ENCODE assay signal across 13 cellular contexts in genomic region chr11:94826415-94826814, GRCh38.
"Had no signal": no experiment of that assay in that cellular context is flagged by ENCODE, and none has a peak within 500 bp of the region (broad histone marks: within the 10 kb centered on the region; RNA-seq: fewer than 3 reads in every experiment).

No MANE protein-coding gene starts in this region.

- H3K9me3 ChIP-seq: ascending aorta, suprapubic skin had no signal

- H3K4me1 Mint-ChIP-seq: activated naive CD8-positive, alpha-beta T cell treated with anti-CD3 and anti-CD28 coated beads, Interleukin-2, amount 50 U/mL, for 24 hours had no signal

- H3K4me1 ChIP-seq: ascending aorta had no signal

- ATAC-seq: activated naive CD8-positive, alpha-beta T cell treated with anti-CD3 and anti-CD28 coated beads, Interleukin-2, amount 50 U/mL, for 24 hours; esophagus mucosa; sciatic nerve had no signal

- DNase-seq: activated CD4-positive, alpha-beta T cell treated with anti-CD3 and anti-CD28 coated beads for 1 hour; activated CD4-positive, alpha-beta T cell treated with anti-CD3 and anti-CD28 coated beads, Interleukin-2, amount 50 U/mL, for 4 hours; activated naive CD4-positive, alpha-beta T cell treated with anti-CD3 and anti-CD28 coated beads for 36 hours; activated naive CD8-positive, alpha-beta T cell treated with anti-CD3 and anti-CD28 coated beads, Interleukin-2, amount 50 U/mL, for 24 hours; activated T-cell treated with anti-CD3 and anti-CD28 coated beads for 4 hours; hypothalamus had no signal

- H3K27ac Mint-ChIP-seq: activated naive CD4-positive, alpha-beta T cell treated with anti-CD3 and anti-CD28 coated beads for 36 hours; activated naive CD8-positive, alpha-beta T cell treated with anti-CD3 and anti-CD28 coated beads, Interleukin-2, amount 50 U/mL, for 24 hours; stimulated activated naive CD8-positive, alpha-beta T cell treated with anti-CD3 and anti-CD28 coated beads, Interleukin-15, Interleukin-2, amounts not matched to agents 100 ng/mL and 50 ng/mL, for 24 hours; T-helper 2 cell treated with Interferon-gamma antibody and Interleukin-4, amounts not matched to agents 5 μg/mL and 100 μg/mL, for 36 hours; type B pancreatic cell had no signal

- H3K9me3 Mint-ChIP-seq: activated naive CD4-positive, alpha-beta T cell treated with anti-CD3 and anti-CD28 coated beads for 36 hours; activated naive CD8-positive, alpha-beta T cell treated with anti-CD3 and anti-CD28 coated beads, Interleukin-2, amount 50 U/mL, for 24 hours; stimulated activated naive CD8-positive, alpha-beta T cell treated with anti-CD3 and anti-CD28 coated beads, Interleukin-15, Interleukin-2, amounts not matched to agents 100 ng/mL and 50 ng/mL, for 24 hours; T-helper 2 cell treated with Interferon-gamma antibody and Interleukin-4, amounts not matched to agents 5 μg/mL and 100 μg/mL, for 36 hours had no signal

- H3K27me3 Mint-ChIP-seq: activated naive CD8-positive, alpha-beta T cell treated with anti-CD3 and anti-CD28 coated beads, Interleukin-2, amount 50 U/mL, for 24 hours; stimulated activated naive CD8-positive, alpha-beta T cell treated with anti-CD3 and anti-CD28 coated beads, Interleukin-15, Interleukin-2, amounts not matched to agents 100 ng/mL and 50 ng/mL, for 24 hours; type B pancreatic cell had no signal

- H3K27ac ChIP-seq: ascending aorta, suprapubic skin had no signal

- H3K4me3 Mint-ChIP-seq: activated naive CD4-positive, alpha-beta T cell treated with anti-CD3 and anti-CD28 coated beads for 36 hours; activated naive CD8-positive, alpha-beta T cell treated with anti-CD3 and anti-CD28 coated beads, Interleukin-2, amount 50 U/mL, for 24 hours; stimulated activated naive CD8-positive, alpha-beta T cell treated with anti-CD3 and anti-CD28 coated beads, Interleukin-15, Interleukin-2, amounts not matched to agents 100 ng/mL and 50 ng/mL, for 24 hours; T-helper 2 cell treated with Interferon-gamma antibody and Interleukin-4, amounts not matched to agents 5 μg/mL and 100 μg/mL, for 36 hours; type B pancreatic cell had no signal

- H3K4me3 ChIP-seq: ascending aorta, suprapubic skin had no signal

- H3K27me3 ChIP-seq: ascending aorta, suprapubic skin had no signal
